10 cellular contexts compared by ENCODE assay signal in the genomic region with DNA sequence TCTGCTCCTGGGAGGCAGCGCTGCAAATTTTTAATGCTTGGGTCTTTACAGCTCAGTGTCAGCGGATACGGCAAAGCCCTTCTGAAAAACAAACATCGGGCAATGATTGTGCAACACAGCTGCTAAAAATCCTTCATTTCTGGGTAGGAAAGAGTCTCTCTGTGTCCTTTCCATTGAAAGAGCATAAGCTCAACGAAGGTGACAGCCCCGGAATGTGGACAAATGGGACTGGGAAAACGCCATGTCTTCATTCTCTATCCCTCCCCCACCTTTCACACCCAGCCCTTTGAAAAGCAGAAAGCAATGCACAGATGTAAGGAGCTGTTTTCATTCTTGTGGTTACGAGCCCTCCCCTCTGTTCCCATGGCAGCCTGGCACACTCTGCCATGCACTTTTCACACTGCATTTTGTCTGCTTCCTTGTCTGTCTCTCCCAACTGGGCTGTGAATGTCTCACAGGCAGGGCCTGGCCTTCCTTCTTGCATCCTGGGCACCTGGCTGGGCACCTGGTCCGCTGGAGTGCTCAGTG. TPM values are rescaled to one million over a fixed set of nuclear protein-coding genes. Genes with fewer than 3 reads are reported as not detected.
DNase-seq lines count a peak whose midpoint lies in the region; ATAC-seq and TF ChIP-seq lines count a peak whose summit lies in the region.
"Had no signal": no experiment of that assay in that cellular context is flagged by ENCODE, and none has a peak within 500 bp of the region (broad histone marks: within the 10 kb centered on the region; RNA-seq: fewer than 3 reads in every experiment).

No MANE protein-coding gene starts in this region.

- no peak overlapping the region for H3K4me3 Mint-ChIP-seq in natural killer cell
- H3K4me3 Mint-ChIP-seq: memory B cell had no signal

- H4K20me1 ChIP-seq in osteoblast (ENCODE audit: insufficient read depth, low read length): no peaks in the 10 kb centered on the region

- peak overlapping the region; percentile 73 for H3K4me2 ChIP-seq in osteoblast (ENCODE audit: insufficient read depth, low read length)

- TF ChIP-seq CTCF in osteoblast (IDR thresholded peaks at IDR 0.05; ENCODE audit: extremely low read depth, low read depth, low read length) (no peak), natural killer cell (IDR thresholded peaks at IDR 0.05) (no peak)

- H2AFZ ChIP-seq in osteoblast (ENCODE audit: low read length): peak overlapping the region; percentile 60

- H3K27ac ChIP-seq in osteoblast (ENCODE audit: low read depth, low read length): no peak overlapping the region
- H3K27ac ChIP-seq: thoracic aorta had no signal

- H3K4me1 Mint-ChIP-seq in natural killer cell: no peaks in the 10 kb centered on the region

- H3K36me3 ChIP-seq in osteoblast (ENCODE audit: insufficient read depth, low read length): no peaks in the 10 kb centered on the region
- H3K36me3 ChIP-seq: thoracic aorta had no signal

- peak overlapping the region; percentile 49 for H3K4me3 ChIP-seq in osteoblast (ENCODE audit: insufficient read depth, low read length)
- H3K4me3 ChIP-seq: thoracic aorta had no signal

- DNase-seq in GM03348 (ENCODE audit: low spot score) (peak; percentile 81), NCI-H2171 treated with DMSO at 0.1 percent for 48 hours (lab: John Stamatoyannopoulos, UW) (peak; percentile 85), osteoblast (ENCODE audit: insufficient read length, low spot score, missing footprints) (peak; percentile 94), natural killer cell (no peak), GDM1 (lab: John Stamatoyannopoulos, UW) (no peak)
- DNase-seq in central memory CD4-positive, alpha-beta T cell: peak; percentile 38

- ATAC-seq in natural killer cell (no peak), GM18909 (IDR thresholded peaks at IDR 0.05; ENCODE audit: poor library complexity, unreplicated experiment) (no peak), GM21576 (IDR thresholded peaks at IDR 0.05; ENCODE audit: unreplicated experiment) (no peak)

- H3K36me3 Mint-ChIP-seq in natural killer cell: no peaks in the 10 kb centered on the region

- no peaks in the 10 kb centered on the region for H3K79me2 ChIP-seq in osteoblast (ENCODE audit: insufficient read depth, low read length)

- H3K4me1 ChIP-seq in osteoblast (ENCODE audit: insufficient read depth, low read length): peaks cover 11% of the 10 kb centered on the region

- no peaks in the 10 kb centered on the region for H3K9me3 ChIP-seq in osteoblast (ENCODE audit: low read depth, low read length)
- H3K9me3 ChIP-seq: thoracic aorta had no signal

- intact Hi-C loops in natural killer cell (cut with micrococcal nuclease): no loop called here

- no peaks in the 10 kb centered on the region for H3K9me3 Mint-ChIP-seq in natural killer cell
- H3K9me3 Mint-ChIP-seq: memory B cell had no signal

- no peak overlapping the region for H3K27ac Mint-ChIP-seq in natural killer cell
- H3K27ac Mint-ChIP-seq: memory B cell had no signal

- H3K27me3 Mint-ChIP-seq in natural killer cell (ENCODE audit: low read depth in 2 of 2): peaks cover 0 to 9% of the 10 kb centered on the region in 2 donors

- H3K27me3 ChIP-seq in osteoblast (ENCODE audit: insufficient read depth, low read length): peaks cover 11% of the 10 kb centered on the region

RNA-seq across cellular contexts. Expression of gene TMEM177, which starts 16.1 kb away (rescaled TPM):
- total RNA-seq in osteoblast: 7.4 and 8.0 TPM in 2 replicates
- total RNA-seq in natural killer cell: 1 to 10 TPM; 1.2 to 2.8 (median 2.6) TPM

Comparison
In these comparisons a context has a peak if more than half of its experiments do, and no peak if none do; other contexts are left out.
1. DNase-seq: peak in GM03348 (single experiment), NCI-H2171 treated with DMSO at 0.1 percent for 48 hours (single experiment), central memory CD4-positive, alpha-beta T cell (single experiment) and osteoblast (single experiment); none in natural killer cell (single experiment) and GDM1 (single experiment).